11 cellular contexts compared by ENCODE assay signal in the genomic region with DNA sequence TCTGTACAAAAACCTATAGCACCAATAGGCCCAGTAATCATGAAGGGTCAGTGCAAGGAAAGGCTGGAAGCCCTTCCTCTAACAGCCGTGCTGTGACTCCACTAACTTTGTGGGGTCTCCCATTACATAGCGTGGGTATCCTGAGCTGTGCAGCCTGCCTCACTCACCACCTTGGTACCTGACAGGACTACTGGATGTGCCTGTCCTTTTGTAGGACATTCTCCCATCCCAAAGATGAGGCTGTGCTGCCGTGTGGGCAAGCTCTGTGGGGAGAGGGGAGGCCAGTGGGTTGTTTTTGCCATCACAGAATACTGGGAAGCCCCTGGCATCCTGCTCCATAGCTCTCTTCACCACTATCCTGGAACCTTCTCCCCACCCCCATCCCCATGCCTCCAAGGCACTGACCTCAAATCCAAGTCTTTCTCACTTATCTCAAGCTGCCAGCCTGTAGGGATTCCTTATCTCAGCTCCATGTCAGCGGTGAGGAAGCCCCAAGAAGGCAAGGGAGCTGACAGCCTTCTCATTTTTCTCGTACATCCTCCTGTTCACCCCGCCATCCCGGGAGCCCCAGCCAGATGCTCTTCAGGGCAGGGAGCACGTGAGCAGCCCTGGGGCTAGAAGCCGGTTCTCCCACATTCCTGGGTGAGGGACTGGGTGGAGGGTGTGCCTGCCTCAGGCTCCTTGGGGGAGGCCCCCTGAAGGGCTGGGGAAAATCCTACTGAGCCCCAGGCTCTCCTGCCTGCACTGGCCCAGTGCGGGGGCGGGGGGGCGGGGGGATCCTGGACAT. TPM values are rescaled to one million over a fixed set of nuclear protein-coding genes. Genes with fewer than 3 reads are reported as not detected.
DNase-seq lines count a peak whose midpoint lies in the region; ATAC-seq, FAIRE-seq and TF ChIP-seq lines count a peak whose summit lies in the region.
"Had no signal": no experiment of that assay in that cellular context is flagged by ENCODE, and none has a peak within 500 bp of the region (broad histone marks: within the 10 kb centered on the region; RNA-seq: fewer than 3 reads in every experiment).

No MANE protein-coding gene starts in this region.

- H2BK120ac ChIP-seq in H9 (ENCODE audit: low read depth, low read length, poor library complexity, severe bottlenecking): peak overlapping the region; percentile 28

- no peak overlapping the region for H4K5ac ChIP-seq in H9 (ENCODE audit: insufficient read length, low read depth, low read length)

- peaks cover 15% of the 10 kb centered on the region for H3K23me2 ChIP-seq in H9 (ENCODE audit: insufficient read length, low read depth, low read length, poor library complexity, severe bottlenecking)

- H3K4me1 ChIP-seq in H9 (ENCODE audit: insufficient read depth, low read length) (peaks cover 16% of the 10 kb centered on the region), PC-9 (replicated peaks; ENCODE audit: insufficient read depth) (peaks cover 52% of the 10 kb centered on the region), hepatocyte (ENCODE audit: insufficient read depth) (peaks cover 38% of the 10 kb centered on the region), small intestine (ENCODE audit: control insufficient read depth in 2 of 2, insufficient read depth in 1 of 2, low read depth in 1 of 2, low read length in 1 of 2) (no peaks in the 10 kb centered on the region)

- BruUV-seq in PC-9 (replicated peaks; lab: Mats Ljungman, UMichigan): TSS peak; percentile 4

- no peak overlapping the region for H2BK20ac ChIP-seq in H9 (ENCODE audit: low read depth, low read length, poor library complexity, severe bottlenecking)

- H3K79me2 ChIP-seq in H9 (ENCODE audit: insufficient read depth, low read length): no peaks in the 10 kb centered on the region
- H3K79me2 ChIP-seq in PC-9 (ENCODE audit: low read depth): peaks cover 50% of the 10 kb centered on the region
- H3K79me2 ChIP-seq in hepatocyte: peaks cover 69% of the 10 kb centered on the region

- H3K4me2 ChIP-seq in H9 (ENCODE audit: insufficient read depth, insufficient read length, low read length): peak overlapping the region; percentile 49
- H3K4me2 ChIP-seq in PC-9: peak overlapping the region; percentile 77
- H3K4me2 ChIP-seq in hepatocyte: peak overlapping the region; percentile 67

- FAIRE-seq in small intestine (lab: Jason Lieb, UNC): no peak

- H4K20me1 ChIP-seq in H9 (ENCODE audit: control insufficient read depth, insufficient read depth, insufficient read length) (no peaks in the 10 kb centered on the region), PC-9 (ENCODE audit: insufficient read depth) (peaks cover 23% of the 10 kb centered on the region), hepatocyte (ENCODE audit: insufficient read depth, poor library complexity, severe bottlenecking) (peaks cover 24% of the 10 kb centered on the region)

- no peak overlapping the region for H3K23ac ChIP-seq in H9 (ENCODE audit: insufficient read length, low read depth, low read length)

- H3K9me3 Mint-ChIP-seq in H9: no peaks in the 10 kb centered on the region
- H3K9me3 Mint-ChIP-seq: activated CD4-positive, alpha-beta memory T cell treated with anti-CD3 and anti-CD28 coated beads, Interleukin-2, amount 10 ng/mL, durations not matched to agents 7 days and 5 days had no signal

- ATAC-seq in GM19324 (IDR thresholded peaks at IDR 0.05; ENCODE audit: low FRiP score, unreplicated experiment): no peak

- peak overlapping the region; percentile 28 for H2AK5ac ChIP-seq in H9 (ENCODE audit: insufficient read length, low read length)

- POLR2A ChIA-PET in PC-9 (lab: Charles Lee; ENCODE audit: unreplicated experiment): interaction anchor here (0.6 to 3.7 kb wide), 14 partner anchors 8 to 1269 kb away, joined by 3 to 66 read pairs (median 4); no protein-coding TSS in a partner anchor

- peak overlapping the region; percentile 8; the same call in 1 of the 2 replicates for H3K4ac ChIP-seq in H9 (ENCODE audit: low read depth, low read length)

- peak overlapping the region; percentile 94 for H3K14ac ChIP-seq in H9 (ENCODE audit: insufficient read depth, low read length)

- DNase-seq in H9 (peak; percentile 94), PC-9 (peak; percentile 94 to 98), hepatocyte (ENCODE audit: low spot score) (peak; percentile 93), small intestine (peak; percentile 95), MG63 (no peak), 8988T (no peak)
- DNase-seq in stimulated activated CD4-positive, alpha-beta T cell treated with anti-CD3 and anti-CD28 coated beads, Interleukin-12 subunit alpha, Interleukin-12 subunit beta, amount 100 ng/mL, for 4 hours: no peak
- DNase-seq: activated CD4-positive, alpha-beta memory T cell treated with anti-CD3 and anti-CD28 coated beads, Interleukin-2, amount 10 ng/mL, durations not matched to agents 7 days and 5 days; GM23248; right cardiac atrium had no signal

- H2AFZ ChIP-seq in H9 (ENCODE audit: low read length) (no peak overlapping the region), PC-9 (no peak overlapping the region), hepatocyte (no peak overlapping the region)
- H2AFZ ChIP-seq: GM23248 had no signal

- no peaks in the 10 kb centered on the region for H3K27me3 Mint-ChIP-seq in H9 (ENCODE audit: low read depth)
- H3K27me3 Mint-ChIP-seq: activated CD4-positive, alpha-beta memory T cell treated with anti-CD3 and anti-CD28 coated beads, Interleukin-2, amount 10 ng/mL, durations not matched to agents 7 days and 5 days had no signal

- H3K27me3 ChIP-seq in H9 (ENCODE audit: insufficient read depth, low read length) (no peaks in the 10 kb centered on the region), PC-9 (ENCODE audit: insufficient read depth, low read depth) (no peaks in the 10 kb centered on the region), hepatocyte (no peaks in the 10 kb centered on the region), small intestine (ENCODE audit: control insufficient read depth in 2 of 2, insufficient read depth in 2 of 2, low read length in 2 of 2) (no peaks in the 10 kb centered on the region), MG63 (no peaks in the 10 kb centered on the region)

- peak overlapping the region; percentile 47 to 58; a peak in 3 of 5 replicates for H3K4me3 Mint-ChIP-seq in H9
- H3K4me3 Mint-ChIP-seq: activated CD4-positive, alpha-beta memory T cell treated with anti-CD3 and anti-CD28 coated beads, Interleukin-2, amount 10 ng/mL, durations not matched to agents 7 days and 5 days had no signal

- H3T11ph ChIP-seq in H9 (ENCODE audit: low read length): no peak overlapping the region

- H3K36me3 ChIP-seq in PC-9 (ENCODE audit: low read depth) (peaks cover 27% of the 10 kb centered on the region), hepatocyte (replicated peaks; ENCODE audit: insufficient read depth, low read depth) (no peaks in the 10 kb centered on the region), small intestine (ENCODE audit: control insufficient read depth in 2 of 2, insufficient read depth in 2 of 2, low read length in 2 of 2) (peaks cover 12 to 25% of the 10 kb centered on the region in 2 donors), MG63 (peaks cover 23% of the 10 kb centered on the region)

- no peak overlapping the region for H2BK5ac ChIP-seq in H9 (ENCODE audit: insufficient read length, low read length)

- H2BK15ac ChIP-seq in H9 (ENCODE audit: low read depth, low read length): no peak overlapping the region

- H4K8ac ChIP-seq in H9 (replicated peaks; ENCODE audit: insufficient read length, low read depth, low read length): no peak overlapping the region

- peak overlapping the region; percentile 7 for H3K27ac ChIP-seq in H9 (ENCODE audit: insufficient read length, low read depth, low read length)
- H3K27ac ChIP-seq in PC-9: peak overlapping the region; percentile 97
- peak overlapping the region; percentile 91 for H3K27ac ChIP-seq in hepatocyte
- H3K27ac ChIP-seq in small intestine (ENCODE audit: low read depth in 1 of 2, low read length in 1 of 2): peak overlapping the region; percentile 17 to 98
- H3K27ac ChIP-seq: GM23248 had no signal

- H3K9me3 ChIP-seq in H9 (ENCODE audit: control insufficient read depth, low read depth, low read length): no peaks in the 10 kb centered on the region
- no peaks in the 10 kb centered on the region for H3K9me3 ChIP-seq in PC-9 (ENCODE audit: insufficient read depth, low read depth)
- no peaks in the 10 kb centered on the region for H3K9me3 ChIP-seq in hepatocyte (ENCODE audit: low read depth)
- no peaks in the 10 kb centered on the region for H3K9me3 ChIP-seq in small intestine (ENCODE audit: control insufficient read depth, low read depth)
- H3K9me3 ChIP-seq in MG63: no peaks in the 10 kb centered on the region

- no peaks in the 10 kb centered on the region for H3K79me1 ChIP-seq in H9 (ENCODE audit: insufficient read depth, low read depth, low read length, poor library complexity, severe bottlenecking)

- no peak for TF ChIP-seq CTCF in H9 (conservative IDR thresholded peaks at IDR 0.05)
- no peak for TF ChIP-seq CTCF in PC-9 (conservative IDR thresholded peaks at IDR 0.05)
- no peak for TF ChIP-seq CTCF in hepatocyte (IDR thresholded peaks at IDR 0.05; ENCODE audit: poor library complexity)

- H3K18ac ChIP-seq in H9 (ENCODE audit: insufficient read length, low read depth, low read length): peak overlapping the region; percentile 92

- H3K9me2 ChIP-seq in PC-9 (ENCODE audit: insufficient read depth) (no peaks in the 10 kb centered on the region), hepatocyte (replicated peaks; ENCODE audit: insufficient read depth) (no peaks in the 10 kb centered on the region)

- peak overlapping the region; percentile 94 to 99 (median 98); a peak in 6 of 7 replicates for H3K27ac Mint-ChIP-seq in H9
- H3K27ac Mint-ChIP-seq: activated CD4-positive, alpha-beta memory T cell treated with anti-CD3 and anti-CD28 coated beads, Interleukin-2, amount 10 ng/mL, durations not matched to agents 7 days and 5 days had no signal

- peaks cover 46 to 64% of the 10 kb centered on the region in 2 experiments for H3K4me1 Mint-ChIP-seq in H9
- H3K4me1 Mint-ChIP-seq: activated CD4-positive, alpha-beta memory T cell treated with anti-CD3 and anti-CD28 coated beads, Interleukin-2, amount 10 ng/mL, durations not matched to agents 7 days and 5 days had no signal

- peaks cover 11 to 41% (median 38%) of the 10 kb centered on the region in 3 experiments; a peak in 6 of 7 replicates for H3K36me3 Mint-ChIP-seq in H9 (ENCODE audit: insufficient read depth in 1 of 3, low read depth in 3 of 3)

- no CpG with 5 or more reads among the region's 12 CpGs for WGBS in H9 (ENCODE audit: extremely low coverage, insufficient read length, low lambda C conversion rate)
- WGBS in hepatocyte (ENCODE audit: low lambda C conversion rate, missing lambda C conversion rate): 13% methylated on average over 12 of the region's 12 CpGs
- WGBS in small intestine, 3 donors: 9 to 53% (median 38%) methylated on average over 10 to 12 of the region's 12 CpGs

- intact Hi-C loops in PC-9 (cut with micrococcal nuclease; ENCODE audit: unreplicated experiment): loop anchor here (1.0 to 2.0 kb wide), 4 partner anchors 9 to 77 kb away; partner anchors contain the start of gene RNPEP

- no peak overlapping the region for H3K9ac ChIP-seq in H9 (ENCODE audit: extremely low read depth, insufficient read length, low read length)
- H3K9ac ChIP-seq: GM23248 had no signal

- CTCF ChIA-PET in PC-9 (lab: Charles Lee): interaction anchor here (0.6 to 1.2 kb wide), 4 partner anchors 27 to 410 kb away, joined by 3 to 7 read pairs (median 4); no protein-coding TSS in a partner anchor

- peak overlapping the region; percentile 40; the same call in 1 of the 2 replicates for H3K4me3 ChIP-seq in PC-9
- peak overlapping the region; percentile 26 for H3K4me3 ChIP-seq in hepatocyte
- H3K4me3 ChIP-seq in small intestine (ENCODE audit: low read depth in 1 of 2, low read length in 2 of 2): peak overlapping the region in 1 of 2 donors; percentile 12
- H3K4me3 ChIP-seq in MG63: no peak overlapping the region
- H3K4me3 ChIP-seq: GM23248 had no signal

- H4K91ac ChIP-seq in H9 (ENCODE audit: insufficient read length, low read depth, low read length): peak overlapping the region; percentile 31

- peak overlapping the region; percentile 91 for H2BK12ac ChIP-seq in H9 (ENCODE audit: insufficient read length, low read depth, low read length)

- H3K56ac ChIP-seq in H9 (ENCODE audit: insufficient read length, low read depth, low read length): no peak overlapping the region

- H3F3A ChIP-seq in PC-9 (ENCODE audit: insufficient read depth, low read depth): peaks cover 65% of the 10 kb centered on the region

RNA-seq across cellular contexts. Expression of gene ELF3, which starts 2.5 kb away (rescaled TPM):
- total RNA-seq in H9 (2021) (9.1 and 10.4 TPM in 2 replicates), PC-9 (2021) (295 and 318 TPM in 2 replicates), hepatocyte (336 and 367 TPM in 2 replicates)
- polyA plus RNA-seq in hepatocyte (333 and 361 TPM in 2 replicates), small intestine (100 to 1,000 TPM; 261 to 487 (median 395) TPM)
- total RNA-seq in MG63 (2014; rRNA removed; shearing (Covaris generic); ENCODE audit: low replicate concordance): not detected in 2 replicates
- total RNA-seq: GM23248 had no signal
- polyA plus RNA-seq: GM23248 had no signal

RNA-seq across cellular contexts. Expression of gene RNPEP, which starts 25.4 kb away (rescaled TPM):
- total RNA-seq in H9 (2021) (49.2 and 49.9 TPM in 2 replicates), PC-9 (2021) (108 and 123 TPM in 2 replicates), hepatocyte (57.6 and 57.9 TPM in 2 replicates)
- polyA plus RNA-seq in hepatocyte (74.2 and 81.5 TPM in 2 replicates), small intestine (100 to 1,000 TPM in 2 of 3 donors, 10 to 100 TPM in 1; 69.7 to 183 (median 111) TPM)
- 112 and 135 TPM in 2 replicates for total RNA-seq in MG63 (2014; rRNA removed; shearing (Covaris generic); ENCODE audit: low replicate concordance)

RNA-seq across cellular contexts. Expression of gene TIMM17A, which starts 52.6 kb away (rescaled TPM):
- total RNA-seq in H9 (2021) (60.3 and 60.9 TPM in 2 replicates), PC-9 (2021) (55.7 and 60.4 TPM in 2 replicates), hepatocyte (54.5 and 65.0 TPM in 2 replicates)
- polyA plus RNA-seq in hepatocyte (88.3 and 90.1 TPM in 2 replicates), small intestine (10 to 100 TPM; 44.3 to 58.3 (median 46.7) TPM)
- 97.0 and 105 TPM in 2 replicates for total RNA-seq in MG63 (2014; rRNA removed; shearing (Covaris generic); ENCODE audit: low replicate concordance)

Comparison
In these comparisons a context has a peak if more than half of its experiments do, and no peak if none do; other contexts are left out.
1. DNase-seq: peak in H9 (single experiment), PC-9 (2 of 2), hepatocyte (single experiment) and small intestine (single experiment); none in MG63 (single experiment), 8988T (single experiment) and stimulated activated CD4-positive, alpha-beta T cell treated with anti-CD3 and anti-CD28 coated beads, Interleukin-12 subunit alpha, Interleukin-12 subunit beta, amount 100 ng/mL, for 4 hours (single experiment).
2. H3K27ac ChIP-seq: peak in every context shown above with its lines; median percentile 97 in PC-9; 91 in hepatocyte; 58 in small intestine; 7 in H9.
3. RNA of gene ELF3, which starts 2.5 kb away (total RNA-seq): 336 to 367 TPM in hepatocyte and 295 to 318 TPM in PC-9; 9.1 to 10.4 TPM in H9 and not detected in MG63; every median in the first group is over 10 times any median in the second.
4. Peak in every context shown above with its lines, with median percentiles within 50 percentile points of each other: H3K4me2 ChIP-seq.